Comparison of ENCODE assay signal across 27 cellular contexts in the genomic region with DNA sequence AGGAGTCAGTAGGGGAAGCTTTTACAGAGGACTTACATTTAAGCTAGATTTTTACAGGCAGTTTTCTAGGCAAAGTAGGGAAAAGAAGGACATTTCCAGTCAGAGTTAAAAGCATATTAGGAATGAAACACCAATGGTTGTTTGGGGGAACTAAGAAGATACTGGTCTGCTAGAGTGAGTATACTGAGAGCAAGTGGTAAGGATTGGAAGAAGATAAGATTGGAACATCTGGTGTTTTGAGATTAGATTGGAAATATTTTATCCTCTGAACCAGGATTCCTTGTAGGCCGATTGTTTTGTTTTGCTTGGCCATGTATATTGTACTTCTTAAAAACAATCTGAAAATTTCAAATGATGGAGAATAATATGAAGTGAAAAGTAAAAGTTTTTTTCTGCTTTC. TPM values are rescaled to one million over a fixed set of nuclear protein-coding genes. Genes with fewer than 3 reads are reported as not detected.
DNase-seq lines count a peak whose midpoint lies in the region; ATAC-seq and TF ChIP-seq lines count a peak whose summit lies in the region.
"Had no signal": no experiment of that assay in that cellular context is flagged by ENCODE, and none has a peak within 500 bp of the region (broad histone marks: within the 10 kb centered on the region; RNA-seq: fewer than 3 reads in every experiment).

No MANE protein-coding gene starts in this region.

- no peak overlapping the region for H3K23ac ChIP-seq in mesenchymal stem cell (ENCODE audit: low read length in 2 of 2)
- H3K23ac ChIP-seq in H9 (ENCODE audit: insufficient read length, low read depth, low read length), result no peak overlapping the region

- ATAC-seq in GM23338 (no peak), HG03175 (IDR thresholded peaks at IDR 0.05; ENCODE audit: unreplicated experiment) (no peak)
- ATAC-seq: CD8-positive, alpha-beta T cell; effector memory CD8-positive, alpha-beta T cell; left lobe of liver had no signal

- no peaks in the 10 kb centered on the region for H3F3A ChIP-seq in GM23338 (replicated peaks; ENCODE audit: low read depth)

- H3K36me3 Mint-ChIP-seq in Calu3 (ENCODE audit: insufficient read depth, unreplicated experiment), result peaks cover 5% of the 10 kb centered on the region
- peaks cover 6% of the 10 kb centered on the region; the same call in 2 of the 3 replicates for H3K36me3 Mint-ChIP-seq in GM23338 (ENCODE audit: low read depth)
- H3K36me3 Mint-ChIP-seq in H9 (ENCODE audit: insufficient read depth in 1 of 3, low read depth in 3 of 3), result peaks cover 0 to 18% (median 9%) of the 10 kb centered on the region in 3 experiments; a peak in 5 of 7 replicates

- CTCF ChIA-PET in Calu3 (lab: Charles Lee), result no interaction called here

- H2BK20ac ChIP-seq in H9 (ENCODE audit: low read depth, low read length, poor library complexity, severe bottlenecking), result no peak overlapping the region

- no peak overlapping the region for H2AFZ ChIP-seq in GM23338
- H2AFZ ChIP-seq in mesenchymal stem cell (ENCODE audit: low read depth, low read length), result no peak overlapping the region
- no peak overlapping the region for H2AFZ ChIP-seq in H9 (ENCODE audit: low read length)

- TF ChIP-seq CTCF in Calu3 (IDR thresholded peaks at IDR 0.05; ENCODE audit: unreplicated experiment) (no peak), GM23338 (conservative IDR thresholded peaks at IDR 0.05; ENCODE audit: low read depth in 2 of 2) (no peak), H9 (conservative IDR thresholded peaks at IDR 0.05) (no peak)

- H3K56ac ChIP-seq in H9 (ENCODE audit: insufficient read length, low read depth, low read length), result no peak overlapping the region

- H3K36me3 ChIP-seq in GM23338 (ENCODE audit: insufficient read depth), result no peaks in the 10 kb centered on the region
- H3K36me3 ChIP-seq in adipocyte (ENCODE audit: control insufficient read depth, insufficient read depth, low read length, severe bottlenecking), result peaks cover 29% of the 10 kb centered on the region
- peaks cover 0 to 47% of the 10 kb centered on the region in 2 experiments for H3K36me3 ChIP-seq in mesenchymal stem cell (ENCODE audit: control insufficient read depth in 1 of 2, insufficient read depth in 2 of 2, low read depth in 1 of 2, low read length in 2 of 2)

- no peak overlapping the region for H3T11ph ChIP-seq in H9 (ENCODE audit: low read length)

- H2BK12ac ChIP-seq in mesenchymal stem cell (ENCODE audit: low read length in 2 of 2) (no peak overlapping the region), H9 (ENCODE audit: insufficient read length, low read depth, low read length) (no peak overlapping the region)

- H3K23me2 ChIP-seq in H9 (ENCODE audit: insufficient read length, low read depth, low read length, poor library complexity, severe bottlenecking), result no peaks in the 10 kb centered on the region

- no peak overlapping the region for H3K9ac ChIP-seq in adipocyte (ENCODE audit: low read length)
- H3K9ac ChIP-seq in mesenchymal stem cell (ENCODE audit: low read length), result peak overlapping the region; percentile 20
- no peak overlapping the region for H3K9ac ChIP-seq in H9 (ENCODE audit: extremely low read depth, insufficient read length, low read length)

- H3K79me1 ChIP-seq in mesenchymal stem cell (replicated peaks; ENCODE audit: low read length, poor library complexity, severe bottlenecking), result peaks cover 8% of the 10 kb centered on the region
- H3K79me1 ChIP-seq in H9 (ENCODE audit: insufficient read depth, low read depth, low read length, poor library complexity, severe bottlenecking), result peaks cover 2% of the 10 kb centered on the region

- WGBS in mesenchymal stem cell, result no CpG with 5 or more reads among the region's 1 CpG
- WGBS in H9 (ENCODE audit: extremely low coverage, insufficient read length, low lambda C conversion rate), result no CpG with 5 or more reads among the region's 1 CpG

- H3K27me3 ChIP-seq in GM23338 (ENCODE audit: insufficient read depth) (no peaks in the 10 kb centered on the region), adipocyte (replicated peaks; ENCODE audit: control insufficient read depth, insufficient read depth, low read length) (no peaks in the 10 kb centered on the region), mesenchymal stem cell (ENCODE audit: control insufficient read depth in 1 of 2, insufficient read depth in 1 of 2, low read length in 2 of 2) (no peaks in the 10 kb centered on the region), H9 (ENCODE audit: insufficient read depth, low read length) (no peaks in the 10 kb centered on the region)
- H3K27me3 ChIP-seq: upper lobe of left lung had no signal

- H3K9me3 ChIP-seq in adipocyte (ENCODE audit: control insufficient read depth, low read length) (no peaks in the 10 kb centered on the region), mesenchymal stem cell (ENCODE audit: control insufficient read depth, low read length) (no peaks in the 10 kb centered on the region), H9 (ENCODE audit: control insufficient read depth, low read depth, low read length) (no peaks in the 10 kb centered on the region)
- H3K9me3 ChIP-seq: upper lobe of left lung had no signal

- H3K4me3 ChIP-seq in GM23338 (no peak overlapping the region), adipocyte (ENCODE audit: low read length) (peak overlapping the region; percentile 32), mesenchymal stem cell (ENCODE audit: insufficient read depth in 1 of 2, low read depth in 1 of 2, low read length in 2 of 2) (no peak overlapping the region)
- H3K4me3 ChIP-seq: upper lobe of left lung had no signal

- H3K9me3 Mint-ChIP-seq in Calu3 (ENCODE audit: low read depth, unreplicated experiment), result no peaks in the 10 kb centered on the region
- no peaks in the 10 kb centered on the region; the same call in 2 of the 3 replicates for H3K9me3 Mint-ChIP-seq in GM23338
- H3K9me3 Mint-ChIP-seq in H9, result no peaks in the 10 kb centered on the region
- H3K9me3 Mint-ChIP-seq: CD8-positive, alpha-beta T cell; effector memory CD8-positive, alpha-beta T cell had no signal

- no peak overlapping the region for H3K4me2 ChIP-seq in GM23338
- H3K4me2 ChIP-seq in mesenchymal stem cell (ENCODE audit: low read length, poor library complexity, severe bottlenecking), result no peak overlapping the region
- H3K4me2 ChIP-seq in H9 (ENCODE audit: insufficient read depth, insufficient read length, low read length), result no peak overlapping the region

- no peak overlapping the region for H2BK5ac ChIP-seq in mesenchymal stem cell (ENCODE audit: low read depth, low read length, poor library complexity, severe bottlenecking)
- no peak overlapping the region for H2BK5ac ChIP-seq in H9 (ENCODE audit: insufficient read length, low read length)

- H3K9me2 ChIP-seq in GM23338 (ENCODE audit: insufficient read depth), result no peaks in the 10 kb centered on the region

- H3K27ac Mint-ChIP-seq in Calu3 (ENCODE audit: unreplicated experiment) (peak overlapping the region; percentile 21), GM23338 (peak overlapping the region; percentile 68), H9 (peak overlapping the region in 1 of 3 experiments; percentile 21; a peak in 3 of 7 replicates)
- H3K27ac Mint-ChIP-seq: CD8-positive, alpha-beta T cell had no signal

- DNase-seq in Calu3 (no peak), GM23338 (ENCODE audit: low spot score) (no peak), adipocyte (ENCODE audit: low read depth) (peak; percentile 19), mesenchymal stem cell (no peak), NCI-H1105 (lab: John Stamatoyannopoulos, UW) (no peak), H9 (no peak)
- DNase-seq: activated CD4-positive, alpha-beta T cell treated with anti-CD3 and anti-CD28 coated beads for 48 hours; activated effector memory CD4-positive, alpha-beta T cell treated with Interleukin-2 at 50 U/mL for 16 hours; amygdala; CD8-positive, alpha-beta T cell; central memory CD4-positive, alpha-beta T cell; effector memory CD8-positive, alpha-beta T cell; HCEC 1CT; head of caudate nucleus; Karpas-422; NCI-H1105 treated with DMSO at 0.1 percent for 48 hours; NCI-H2081 treated with DMSO at 0.1 percent for 48 hours; NCI-H510A treated with DMSO at 0.1 percent for 48 hours; stimulated activated CD4-positive, alpha-beta T cell treated with anti-CD3 and anti-CD28 coated beads, Interleukin-4, amount 100 ng/mL, for 24 hours; upper lobe of left lung had no signal

- H3K27me3 Mint-ChIP-seq in Calu3 (ENCODE audit: unreplicated experiment) (no peaks in the 10 kb centered on the region), GM23338 (ENCODE audit: insufficient read depth, low read depth, poor library complexity) (no peaks in the 10 kb centered on the region), H9 (ENCODE audit: low read depth) (no peaks in the 10 kb centered on the region)
- H3K27me3 Mint-ChIP-seq: effector memory CD8-positive, alpha-beta T cell had no signal

- no peak overlapping the region for H3K4ac ChIP-seq in mesenchymal stem cell (ENCODE audit: low read depth in 1 of 2, low read length in 2 of 2)
- H3K4ac ChIP-seq in H9 (ENCODE audit: low read depth, low read length), result no peak overlapping the region

- H4K91ac ChIP-seq in mesenchymal stem cell (ENCODE audit: low read length), result no peak overlapping the region
- no peak overlapping the region for H4K91ac ChIP-seq in H9 (ENCODE audit: insufficient read length, low read depth, low read length)

- H3K4me1 ChIP-seq in GM23338 (ENCODE audit: insufficient read depth), result peaks cover 34% of the 10 kb centered on the region
- H3K4me1 ChIP-seq in adipocyte (ENCODE audit: control insufficient read depth, insufficient read depth, low read length), result peaks cover 23% of the 10 kb centered on the region
- H3K4me1 ChIP-seq in mesenchymal stem cell (ENCODE audit: control insufficient read depth, insufficient read depth, low read depth, low read length), result no peaks in the 10 kb centered on the region
- peaks cover 4% of the 10 kb centered on the region; the same call in 1 of the 2 replicates for H3K4me1 ChIP-seq in H9 (ENCODE audit: insufficient read depth, low read length)

- H3K27ac ChIP-seq in GM23338 (ENCODE audit: low read depth), result no peak overlapping the region
- no peak overlapping the region for H3K27ac ChIP-seq in mesenchymal stem cell (ENCODE audit: low read length, poor library complexity, severe bottlenecking)
- H3K27ac ChIP-seq in H9 (ENCODE audit: insufficient read length, low read depth, low read length), result no peak overlapping the region
- H3K27ac ChIP-seq: upper lobe of left lung had no signal

- no peak overlapping the region for H2AK5ac ChIP-seq in mesenchymal stem cell (ENCODE audit: low read length, severe bottlenecking)
- H2AK5ac ChIP-seq in H9 (ENCODE audit: insufficient read length, low read length), result no peak overlapping the region

- peaks cover 78% of the 10 kb centered on the region for H3K79me2 ChIP-seq in GM23338 (replicated peaks; ENCODE audit: insufficient read depth)
- H3K79me2 ChIP-seq in H9 (ENCODE audit: insufficient read depth, low read length), result peaks cover 15% of the 10 kb centered on the region; the same call in 1 of the 2 replicates

- H4K8ac ChIP-seq in mesenchymal stem cell (ENCODE audit: low read length), result no peak overlapping the region
- no peak overlapping the region for H4K8ac ChIP-seq in H9 (replicated peaks; ENCODE audit: insufficient read length, low read depth, low read length)

- H4K20me1 ChIP-seq in GM23338 (replicated peaks; ENCODE audit: insufficient read depth) (no peaks in the 10 kb centered on the region), H9 (ENCODE audit: control insufficient read depth, insufficient read depth, insufficient read length) (no peaks in the 10 kb centered on the region)

- BruUV-seq in Calu3 (replicated peaks; lab: Mats Ljungman, UMichigan), result no TSS peak

- H2BK120ac ChIP-seq in mesenchymal stem cell (ENCODE audit: low read depth, low read length) (no peak overlapping the region), H9 (ENCODE audit: low read depth, low read length, poor library complexity, severe bottlenecking) (no peak overlapping the region)

- H3K14ac ChIP-seq in mesenchymal stem cell (ENCODE audit: low read length in 2 of 2) (no peak overlapping the region), H9 (ENCODE audit: insufficient read depth, low read length) (no peak overlapping the region)

- H3K18ac ChIP-seq in mesenchymal stem cell (ENCODE audit: low read depth in 1 of 2, low read length in 2 of 2) (no peak overlapping the region), H9 (ENCODE audit: insufficient read length, low read depth, low read length) (no peak overlapping the region)

- H2BK15ac ChIP-seq in mesenchymal stem cell (ENCODE audit: low read depth, poor library complexity, severe bottlenecking), result no peak overlapping the region
- H2BK15ac ChIP-seq in H9 (ENCODE audit: low read depth, low read length), result no peak overlapping the region

- H3K4me3 Mint-ChIP-seq in Calu3 (ENCODE audit: low read depth, unreplicated experiment) (no peak overlapping the region), GM23338 (no peak overlapping the region), H9 (no peak overlapping the region)
- H3K4me3 Mint-ChIP-seq: CD8-positive, alpha-beta T cell; effector memory CD8-positive, alpha-beta T cell had no signal

- H3K4me1 Mint-ChIP-seq in Calu3 (ENCODE audit: low read depth, unreplicated experiment), result peaks cover 37% of the 10 kb centered on the region
- peaks cover 40% of the 10 kb centered on the region for H3K4me1 Mint-ChIP-seq in GM23338
- H3K4me1 Mint-ChIP-seq in H9, result peaks cover 29 to 40% of the 10 kb centered on the region in 2 experiments

- intact Hi-C loops in Calu3 (cut with micrococcal nuclease; ENCODE audit: unreplicated experiment), result no loop called here

- no peak overlapping the region for H4K5ac ChIP-seq in H9 (ENCODE audit: insufficient read length, low read depth, low read length)

RNA-seq across cellular contexts. Expression of gene FBXO38, which starts 7.7 kb away (rescaled TPM):
- 53.1 and 59.2 TPM in 2 replicates for total RNA-seq in Calu3 (2022)
- 45.6 and 63.9 TPM in 2 replicates for total RNA-seq in GM23338 (2014; rRNA removed; shearing (Covaris generic))
- polyA plus RNA-seq in GM23338 (2016; fragmentation: Nextera tagmentation; extraction: Ambion mirVana), result 12.0 and 13.3 TPM in 2 replicates
- polyA plus RNA-seq in mesenchymal stem cell (2013, experiment 1 of 2), result 27.8 TPM
- 28.9 TPM for polyA plus RNA-seq in mesenchymal stem cell (2013, experiment 2 of 2)
- total RNA-seq in H9 (2021), result 34.6 and 39.5 TPM in 2 replicates

RNA-seq across cellular contexts. Expression of gene SPINK9, which starts 56.1 kb away (rescaled TPM):
- total RNA-seq in Calu3 (2022) (not detected in 2 replicates), H9 (2021) (not detected in 2 replicates)
- not detected in 2 replicates for total RNA-seq in GM23338 (2014; rRNA removed; shearing (Covaris generic))
- polyA plus RNA-seq in GM23338 (2016; fragmentation: Nextera tagmentation; extraction: Ambion mirVana), result not detected in 2 replicates
- not detected for polyA plus RNA-seq in mesenchymal stem cell (2013, experiment 1 of 2)
- not detected for polyA plus RNA-seq in mesenchymal stem cell (2013, experiment 2 of 2)
- total RNA-seq: CD8-positive, alpha-beta T cell; Daoy; fibroblast of lung; HT-29; left lobe of liver; mucosa of gallbladder; upper lobe of left lung had no signal
- polyA plus RNA-seq: fibroblast of lung, small intestine had no signal
